ENCODE assay signal across 22 cellular contexts in the genomic region with DNA sequence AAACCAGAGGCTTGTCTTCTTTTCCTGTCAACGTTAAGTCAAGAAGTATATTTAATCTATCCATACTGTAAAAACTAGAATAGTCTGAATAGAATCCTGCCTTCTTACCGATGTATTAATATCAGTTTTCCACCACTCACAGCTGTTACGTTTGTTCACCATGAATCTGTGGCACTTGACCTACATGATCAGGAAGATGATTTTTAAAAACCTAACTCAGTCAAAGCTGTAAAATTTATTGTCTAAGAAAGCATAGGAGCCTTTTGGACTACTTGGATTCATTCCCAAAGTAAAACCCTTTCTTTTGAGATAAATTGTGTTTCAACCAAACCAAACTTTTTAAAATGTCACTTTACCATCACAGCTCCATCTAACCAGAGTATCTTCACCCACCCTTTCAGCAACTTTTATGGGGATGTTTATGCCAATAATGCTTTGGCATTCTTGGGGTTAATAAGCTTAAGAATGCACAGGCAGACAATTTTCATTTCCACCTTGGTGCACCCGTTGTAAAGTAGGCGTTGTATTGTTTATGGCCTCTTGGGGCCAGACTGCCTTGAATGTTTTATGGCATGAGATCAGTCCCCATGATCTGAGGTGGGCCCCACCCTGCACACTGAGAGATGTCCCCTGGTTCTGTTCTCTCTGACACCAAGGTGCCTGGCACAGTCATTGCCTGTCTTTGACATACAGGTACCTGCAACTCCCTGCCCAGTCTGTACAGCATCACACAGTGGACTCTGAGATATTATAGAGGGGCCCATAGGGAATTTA.
DNase-seq lines count a peak whose midpoint lies in the region; ATAC-seq and TF ChIP-seq lines count a peak whose summit lies in the region.
"Had no signal": no experiment of that assay in that cellular context is flagged by ENCODE, and none has a peak within 500 bp of the region (broad histone marks: within the 10 kb centered on the region; RNA-seq: fewer than 3 reads in every experiment).

No MANE protein-coding gene starts in this region.

- H3K9ac ChIP-seq in mesenchymal stem cell (ENCODE audit: low read length) (no peak overlapping the region), subcutaneous abdominal adipose tissue (ENCODE audit: low read length in 5 of 5) (no peak overlapping the region)
- H3K9ac ChIP-seq: BLaER1 had no signal

- peaks cover 6% of the 10 kb centered on the region for H3K79me1 ChIP-seq in mesenchymal stem cell (replicated peaks; ENCODE audit: low read length, poor library complexity, severe bottlenecking)

- intact Hi-C loops in heart right ventricle (cut with DNase I) (loop anchor here in 1 of 10 donors (5.0 kb wide), 1 partner anchor 146 kb away; no protein-coding TSS in a partner anchor), Right ventricle myocardium superior (cut with DNase I) (no loop called here)

- no peak overlapping the region for H2BK5ac ChIP-seq in mesenchymal stem cell (ENCODE audit: low read depth, low read length, poor library complexity, severe bottlenecking)

- no peak overlapping the region for H4K8ac ChIP-seq in mesenchymal stem cell (ENCODE audit: low read length)

- no peak overlapping the region for H3K4me2 ChIP-seq in mesenchymal stem cell (ENCODE audit: low read length, poor library complexity, severe bottlenecking)
- H3K4me2 ChIP-seq: BLaER1 had no signal

- peak overlapping the region in 1 of 2 experiments; percentile 79 for H3K23ac ChIP-seq in mesenchymal stem cell (ENCODE audit: low read length in 2 of 2)

- peak overlapping the region; percentile 39 for H4K91ac ChIP-seq in mesenchymal stem cell (ENCODE audit: low read length)

- H3K4me3 ChIP-seq in heart right ventricle (no peak overlapping the region), mesenchymal stem cell (ENCODE audit: insufficient read depth in 1 of 2, low read depth in 1 of 2, low read length in 2 of 2) (no peak overlapping the region), subcutaneous abdominal adipose tissue (ENCODE audit: low read depth in 1 of 5, low read length in 5 of 5) (no peak overlapping the region)
- H3K4me3 ChIP-seq: BLaER1, HAP-1, PC-9 had no signal

- H2BK15ac ChIP-seq in mesenchymal stem cell (ENCODE audit: low read depth, poor library complexity, severe bottlenecking): no peak overlapping the region

- peak overlapping the region; percentile 54 for H2AK5ac ChIP-seq in mesenchymal stem cell (ENCODE audit: low read length, severe bottlenecking)

- DNase-seq in heart right ventricle (no peak), Right ventricle myocardium superior (no peak), LoVo (ENCODE audit: low spot score) (peak; percentile 56), mesenchymal stem cell (no peak), NCI-H1048 (lab: John Stamatoyannopoulos, UW) (no peak)
- DNase-seq: 8988T; CD4-positive, CD25-positive, alpha-beta regulatory T cell; DMS153; DND-41; GOT3; NCI-H1694; NCI-H2029 treated with DMSO at 0.1 percent for 48 hours; NCI-H2227 treated with DMSO at 0.1 percent for 48 hours; NCI-H526 treated with DMSO at 0.1 percent for 48 hours; PC-9; SHP77 had no signal

- no peak overlapping the region for H2BK120ac ChIP-seq in mesenchymal stem cell (ENCODE audit: low read depth, low read length)

- 50 to 57% methylated on average over 5 of the region's 5 CpGs for WGBS in heart right ventricle, 2 donors
- WGBS in mesenchymal stem cell: 65% methylated on average over 5 of the region's 5 CpGs

- peak overlapping the region in 1 of 2 experiments; percentile 3 for H3K14ac ChIP-seq in mesenchymal stem cell (ENCODE audit: low read length in 2 of 2)

- peaks cover 6 to 80% (median 57%) of the 10 kb centered on the region in 9 donors for H3K4me1 ChIP-seq in heart right ventricle
- H3K4me1 ChIP-seq in mesenchymal stem cell (ENCODE audit: control insufficient read depth, insufficient read depth, low read depth, low read length): peaks cover 4% of the 10 kb centered on the region
- peaks cover 2 to 62% (median 26%) of the 10 kb centered on the region in 5 donors for H3K4me1 ChIP-seq in subcutaneous abdominal adipose tissue (ENCODE audit: control insufficient read depth in 5 of 5, insufficient read depth in 5 of 5, low read length in 5 of 5)

- H2AFZ ChIP-seq in mesenchymal stem cell (ENCODE audit: low read depth, low read length): no peak overlapping the region
- H2AFZ ChIP-seq: PC-9 had no signal

- peak overlapping the region in 1 of 2 experiments; percentile 30 for H3K18ac ChIP-seq in mesenchymal stem cell (ENCODE audit: low read depth in 1 of 2, low read length in 2 of 2)

- H3K9me3 ChIP-seq in heart right ventricle (no peaks in the 10 kb centered on the region), mesenchymal stem cell (ENCODE audit: control insufficient read depth, low read length) (no peaks in the 10 kb centered on the region), subcutaneous abdominal adipose tissue (ENCODE audit: control insufficient read depth in 5 of 5, low read length in 5 of 5) (no peaks in the 10 kb centered on the region)
- H3K9me3 ChIP-seq: BLaER1, HAP-1 had no signal

- peak overlapping the region in 1 of 2 experiments; percentile 18 for H2BK12ac ChIP-seq in mesenchymal stem cell (ENCODE audit: low read length in 2 of 2)

- no peak for TF ChIP-seq CTCF in heart right ventricle (IDR thresholded peaks at IDR 0.05)

- H3K27me3 ChIP-seq in heart right ventricle: no peaks in the 10 kb centered on the region
- H3K27me3 ChIP-seq in mesenchymal stem cell (ENCODE audit: control insufficient read depth in 1 of 2, insufficient read depth in 1 of 2, low read length in 2 of 2): no peaks in the 10 kb centered on the region
- no peaks in the 10 kb centered on the region for H3K27me3 ChIP-seq in subcutaneous abdominal adipose tissue (ENCODE audit: control insufficient read depth in 5 of 5, insufficient read depth in 4 of 5, low read length in 5 of 5)
- H3K27me3 ChIP-seq: BLaER1 had no signal

- no peak overlapping the region for H3K4ac ChIP-seq in mesenchymal stem cell (ENCODE audit: low read depth in 1 of 2, low read length in 2 of 2)

- H3K27ac ChIP-seq in heart right ventricle: peak overlapping the region in 9 of 10 donors; percentile 11 to 89 (median 83)
- no peak overlapping the region for H3K27ac ChIP-seq in mesenchymal stem cell (ENCODE audit: low read length, poor library complexity, severe bottlenecking)
- H3K27ac ChIP-seq in subcutaneous abdominal adipose tissue (ENCODE audit: low read depth, low read length): peak overlapping the region; percentile 75
- H3K27ac ChIP-seq: BLaER1, HL-60, PC-9 had no signal

- peak in 1 of 8 donors; percentile 32 for ATAC-seq in heart right ventricle
- no peak for ATAC-seq in Right ventricle myocardium superior (ENCODE audit: poor library complexity)
- ATAC-seq in GM18502 (IDR thresholded peaks at IDR 0.05; ENCODE audit: poor library complexity, unreplicated experiment): no peak
- ATAC-seq in GM19351 (IDR thresholded peaks at IDR 0.05; ENCODE audit: unreplicated experiment): no peak

- H3K36me3 ChIP-seq in heart right ventricle: no peaks in the 10 kb centered on the region
- no peaks in the 10 kb centered on the region for H3K36me3 ChIP-seq in mesenchymal stem cell (ENCODE audit: control insufficient read depth in 1 of 2, insufficient read depth in 2 of 2, low read depth in 1 of 2, low read length in 2 of 2)
- H3K36me3 ChIP-seq in subcutaneous abdominal adipose tissue (ENCODE audit: control insufficient read depth in 5 of 5, insufficient read depth in 5 of 5, low read length in 5 of 5): no peaks in the 10 kb centered on the region
- H3K36me3 ChIP-seq: HAP-1 had no signal
